Comparison of ENCODE assay signal across 25 cellular contexts in the genomic region with DNA sequence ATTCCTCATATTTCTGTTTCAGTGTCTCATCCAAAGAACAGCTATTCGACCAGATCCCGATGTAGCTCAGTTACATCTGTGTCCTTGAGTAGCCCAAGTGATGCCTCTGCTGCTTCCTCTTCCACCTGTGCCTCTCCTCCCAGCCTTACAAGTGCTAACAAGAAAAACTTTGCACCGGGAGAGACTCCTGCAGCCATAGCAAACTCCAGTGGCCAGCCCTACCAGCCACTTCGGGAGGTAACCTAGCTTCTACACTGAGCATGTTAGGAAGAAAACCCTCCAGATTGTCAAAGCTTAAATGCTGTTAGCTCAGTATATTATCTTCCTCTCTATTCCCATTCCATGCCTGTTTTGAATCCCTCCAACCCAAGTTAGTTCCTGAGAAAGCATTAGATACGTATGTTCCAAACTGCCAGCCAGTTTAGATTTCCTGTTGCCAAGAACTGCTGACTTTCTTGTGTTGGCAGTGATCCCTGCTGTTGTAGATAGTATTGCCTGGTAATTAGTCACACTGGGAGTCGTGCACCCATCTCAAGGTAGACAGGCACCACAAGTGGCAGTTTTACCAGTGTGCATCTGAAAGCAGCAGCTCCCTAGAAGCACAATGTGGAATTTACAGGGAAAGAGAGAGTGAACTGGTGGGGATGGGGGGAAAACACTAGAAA. TPM values are rescaled to one million over a fixed set of nuclear protein-coding genes. Genes with fewer than 3 reads are reported as not detected.
DNase-seq lines count a peak whose midpoint lies in the region; ATAC-seq and TF ChIP-seq lines count a peak whose summit lies in the region.
"Had no signal": no experiment of that assay in that cellular context is flagged by ENCODE, and none has a peak within 500 bp of the region (broad histone marks: within the 10 kb centered on the region; RNA-seq: fewer than 3 reads in every experiment).

No MANE protein-coding gene starts in this region.

- no peak overlapping the region for H3K4me3 Mint-ChIP-seq in activated T-cell treated with anti-CD3 and anti-CD28 coated beads, Interleukin-2, amount 50 U/mL, for 72 hours
- H3K4me3 Mint-ChIP-seq: activated CD4-positive, alpha-beta T cell treated with anti-CD3 and anti-CD28 coated beads for 36 hours; activated naive CD8-positive, alpha-beta T cell treated with anti-CD3 and anti-CD28 coated beads, Interleukin-2, amount 10 ng/mL, durations not matched to agents 7 days and 5 days; CD4-positive, alpha-beta memory T cell; H9; neural progenitor cell had no signal

- H3K4me1 ChIP-seq in HEK293 (ENCODE audit: control insufficient read depth, insufficient read depth, low read length): no peaks in the 10 kb centered on the region
- peaks cover 4% of the 10 kb centered on the region for H3K4me1 ChIP-seq in osteoblast (ENCODE audit: insufficient read depth, low read length)
- H3K4me1 ChIP-seq: neural progenitor cell, transverse colon had no signal

- POLR2A ChIA-PET in HEK293 (lab: Yijun Ruan, JAX): no interaction called here

- no peaks in the 10 kb centered on the region for H4K20me1 ChIP-seq in osteoblast (ENCODE audit: insufficient read depth, low read length)

- H2AFZ ChIP-seq in osteoblast (ENCODE audit: low read length): no peak overlapping the region
- H2AFZ ChIP-seq: neural progenitor cell had no signal

- H3K9me3 ChIP-seq in HEK293 (ENCODE audit: control insufficient read depth, insufficient read depth, low read depth, low read length) (no peaks in the 10 kb centered on the region), osteoblast (ENCODE audit: low read depth, low read length) (no peaks in the 10 kb centered on the region)
- H3K9me3 ChIP-seq: transverse colon had no signal

- ATAC-seq in Right ventricle myocardium superior (ENCODE audit: poor library complexity): peak; percentile 93
- ATAC-seq in activated T-cell treated with anti-CD3 and anti-CD28 coated beads, Interleukin-2, amount 50 U/mL, for 72 hours (replicated peaks in 1 of 2): no peak
- ATAC-seq: activated CD4-positive, alpha-beta T cell treated with anti-CD3 and anti-CD28 coated beads for 36 hours; GM12878 had no signal

- intact Hi-C loops in Right ventricle myocardium superior (cut with DNase I): no loop called here

- H3K4me3 ChIP-seq in HEK293 (ENCODE audit: low read depth, low read length) (no peak overlapping the region), osteoblast (ENCODE audit: insufficient read depth, low read length) (no peak overlapping the region)
- H3K4me3 ChIP-seq: dorsolateral prefrontal cortex, GM12878, neural progenitor cell, transverse colon had no signal

- H3K4me1 Mint-ChIP-seq in activated T-cell treated with anti-CD3 and anti-CD28 coated beads, Interleukin-2, amount 50 U/mL, for 72 hours (ENCODE audit: low read depth): peaks cover 1% of the 10 kb centered on the region
- H3K4me1 Mint-ChIP-seq: activated CD4-positive, alpha-beta T cell treated with anti-CD3 and anti-CD28 coated beads for 36 hours; neural progenitor cell had no signal

- peak; percentile 65 for DNase-seq in astrocyte of the hippocampus (ENCODE audit: low read depth, low spot score)
- DNase-seq in Right ventricle myocardium superior: no peak
- DNase-seq in osteoblast (ENCODE audit: insufficient read length, low spot score, missing footprints): peak; percentile 64
- DNase-seq in NCI-H2081 treated with DMSO at 0.1 percent for 48 hours (lab: John Stamatoyannopoulos, UW): no peak
- no peak for DNase-seq in activated T-cell treated with anti-CD3 and anti-CD28 coated beads, Interleukin-2, amount 50 U/mL, for 72 hours
- no peak for DNase-seq in GF-D8 (lab: John Stamatoyannopoulos, UW)
- no peak for DNase-seq in medulla oblongata (ENCODE audit: extremely low spot score)
- DNase-seq: activated CD4-positive, alpha-beta T cell treated with anti-CD3 and anti-CD28 coated beads for 36 hours; activated gamma-delta T cell; activated naive CD8-positive, alpha-beta T cell treated with anti-CD3 and anti-CD28 coated beads, Interleukin-2, amount 10 ng/mL, durations not matched to agents 7 days and 5 days; CD4-positive, alpha-beta memory T cell; cerebellar nuclear complex; dorsolateral prefrontal cortex; H9; KG1; kidney glomerular epithelial cell; mesenchymal stem cell; NCI-H1436 treated with DMSO at 0.1 percent for 48 hours; NCI-H2107; NCI-H446 treated with DMSO at 0.1 percent for 48 hours; stimulated activated CD4-positive, alpha-beta T cell treated with anti-CD3 and anti-CD28 coated beads, Interleukin-2, amount 100 ng/mL, for 24 hours; transverse colon had no signal

- no peaks in the 10 kb centered on the region for H3K9me3 Mint-ChIP-seq in activated T-cell treated with anti-CD3 and anti-CD28 coated beads, Interleukin-2, amount 50 U/mL, for 72 hours
- H3K9me3 Mint-ChIP-seq: activated naive CD8-positive, alpha-beta T cell treated with anti-CD3 and anti-CD28 coated beads, Interleukin-2, amount 10 ng/mL, durations not matched to agents 7 days and 5 days; H9; neural progenitor cell had no signal

- CTCF ChIA-PET in HEK293 (lab: Yijun Ruan, JAX): interaction anchor here (0.6 to 5.4 kb wide), 9 partner anchors 10 to 177 kb away, joined by 3 to 40 read pairs (median 3); no protein-coding TSS in a partner anchor

- H3K36me3 ChIP-seq in HEK293 (ENCODE audit: control insufficient read depth in 2 of 2, insufficient read depth in 1 of 2, low read length in 2 of 2) (peaks cover 8 to 41% of the 10 kb centered on the region in 2 experiments; a peak in 2 of 3 replicates), osteoblast (ENCODE audit: insufficient read depth, low read length) (peaks cover 35% of the 10 kb centered on the region)

- H3K36me3 Mint-ChIP-seq in activated T-cell treated with anti-CD3 and anti-CD28 coated beads, Interleukin-2, amount 50 U/mL, for 72 hours (ENCODE audit: insufficient read depth in 2 of 2): no peaks in the 10 kb centered on the region

- TF ChIP-seq CTCF in HEK293 (tag by site-specific recombination; IDR thresholded peaks at IDR 0.05) (no peak), osteoblast (IDR thresholded peaks at IDR 0.05; ENCODE audit: extremely low read depth, low read depth, low read length) (no peak)

- H3K27me3 Mint-ChIP-seq in activated T-cell treated with anti-CD3 and anti-CD28 coated beads, Interleukin-2, amount 50 U/mL, for 72 hours (ENCODE audit: low read depth): no peaks in the 10 kb centered on the region
- H3K27me3 Mint-ChIP-seq: activated CD4-positive, alpha-beta T cell treated with anti-CD3 and anti-CD28 coated beads for 36 hours; activated naive CD8-positive, alpha-beta T cell treated with anti-CD3 and anti-CD28 coated beads, Interleukin-2, amount 10 ng/mL, durations not matched to agents 7 days and 5 days; CD4-positive, alpha-beta memory T cell had no signal

- no peak overlapping the region for H3K27ac Mint-ChIP-seq in activated T-cell treated with anti-CD3 and anti-CD28 coated beads, Interleukin-2, amount 50 U/mL, for 72 hours
- H3K27ac Mint-ChIP-seq: activated CD4-positive, alpha-beta T cell treated with anti-CD3 and anti-CD28 coated beads for 36 hours; activated naive CD8-positive, alpha-beta T cell treated with anti-CD3 and anti-CD28 coated beads, Interleukin-2, amount 10 ng/mL, durations not matched to agents 7 days and 5 days; CD4-positive, alpha-beta memory T cell; H9; neural progenitor cell had no signal

- no peak overlapping the region for H3K4me2 ChIP-seq in osteoblast (ENCODE audit: insufficient read depth, low read length)
- H3K4me2 ChIP-seq: neural progenitor cell had no signal

- no peaks in the 10 kb centered on the region for H3K27me3 ChIP-seq in osteoblast (ENCODE audit: insufficient read depth, low read length)
- H3K27me3 ChIP-seq: dorsolateral prefrontal cortex, neural progenitor cell, transverse colon had no signal

- no peaks in the 10 kb centered on the region for H3K79me2 ChIP-seq in osteoblast (ENCODE audit: insufficient read depth, low read length)

- H3K27ac ChIP-seq in HEK293 (ENCODE audit: extremely low read depth, low read depth, low read length): no peak overlapping the region
- H3K27ac ChIP-seq in osteoblast (ENCODE audit: low read depth, low read length): no peak overlapping the region
- H3K27ac ChIP-seq: dorsolateral prefrontal cortex, neural progenitor cell, transverse colon had no signal

TF ChIP-seq in HEK293, 187 proteins besides CTCF, POLR2A, EP300 and RAD21:
- TF ChIP-seq PRDM1 (tag by site-specific recombination; IDR thresholded peaks at IDR 0.05) (peak; percentile 49; the same call in 1 of the 2 replicates), ZNF37A (tag by site-specific recombination; IDR thresholded peaks at IDR 0.05) (no peak)
TF ChIP-seq in HEK293: peak in this region for 1.

RNA-seq across cellular contexts. Expression of a gene that starts 14.0 kb away (rescaled TPM):
- total RNA-seq in Right ventricle myocardium superior: 0.16 TPM
- total RNA-seq in osteoblast: not detected in 2 replicates
- 1 to 10 TPM; 1.5 to 1.7 TPM for total RNA-seq in activated T-cell treated with anti-CD3 and anti-CD28 coated beads, Interleukin-2, amount 50 U/mL, for 72 hours

RNA-seq across cellular contexts. Expression of a gene that starts 43.1 kb away (rescaled TPM):
- 83.0 TPM for total RNA-seq in Right ventricle myocardium superior
- total RNA-seq in osteoblast: 51.0 and 56.5 TPM in 2 replicates
- total RNA-seq in activated T-cell treated with anti-CD3 and anti-CD28 coated beads, Interleukin-2, amount 50 U/mL, for 72 hours: 10 to 100 TPM; 59.4 to 73.8 TPM

Comparison
In these comparisons a context has a peak if more than half of its experiments do, and no peak if none do; other contexts are left out.
1. DNase-seq: peak in astrocyte of the hippocampus (single experiment) and osteoblast (single experiment); none in Right ventricle myocardium superior (single experiment), NCI-H2081 treated with DMSO at 0.1 percent for 48 hours (single experiment), activated T-cell treated with anti-CD3 and anti-CD28 coated beads, Interleukin-2, amount 50 U/mL, for 72 hours (0 of 2), GF-D8 (single experiment) and medulla oblongata (single experiment).